Comparison of ENCODE assay signal across 28 cellular contexts in genomic region chr11:15115686-15116085, GRCh38. TPM values are rescaled to one million over a fixed set of nuclear protein-coding genes. Genes with fewer than 3 reads are reported as not detected.
"Had no signal": no experiment of that assay in that cellular context is flagged by ENCODE, and none has a peak within 500 bp of the region (broad histone marks: within the 10 kb centered on the region; RNA-seq: fewer than 3 reads in every experiment).

No MANE protein-coding gene starts in this region.

- H3K4me3 Mint-ChIP-seq: activated T-cell treated with anti-CD3 and anti-CD28 coated beads, Interleukin-2, amount 50 U/mL, for 4 hours had no signal

- H3K27ac ChIP-seq: brain microvascular endothelial cell, cardiac muscle cell, KMS-11, SK-N-MC had no signal

- H3K36me3 ChIP-seq: brain microvascular endothelial cell, cardiac muscle cell, MG63 had no signal

- H3K27me3 ChIP-seq: brain microvascular endothelial cell, MG63 had no signal

- ATAC-seq: Right ventricle myocardium inferior, T-cell had no signal

- H3K9me3 Mint-ChIP-seq: activated B cell treated with CpG ODN at 0.5 μM for 24 hours; activated T-cell treated with anti-CD3 and anti-CD28 coated beads, Interleukin-2, amount 50 U/mL, for 4 hours; T-cell had no signal

- H3K9me3 ChIP-seq: MG63 had no signal

- H3K36me3 Mint-ChIP-seq: activated naive CD8-positive, alpha-beta T cell; T-cell had no signal

- H3K27ac Mint-ChIP-seq: activated B cell treated with CpG ODN at 0.5 μM for 24 hours; activated CD4-positive, alpha-beta T cell treated with anti-CD3 and anti-CD28 coated beads, Interleukin-2, amount 10 ng/mL, durations not matched to agents 24 days and 14 days; activated naive CD8-positive, alpha-beta T cell; T-cell had no signal

- H3K9ac ChIP-seq: KMS-11 had no signal

- H3K4me2 ChIP-seq: KMS-11 had no signal

- H3K4me3 ChIP-seq: SK-N-MC had no signal

- DNase-seq: activated B cell treated with CpG ODN at 0.5 μM for 24 hours; activated CD4-positive, alpha-beta T cell treated with anti-CD3 and anti-CD28 coated beads for 1 hour; activated CD4-positive, alpha-beta T cell treated with anti-CD3 and anti-CD28 coated beads, Interleukin-2, amount 50 U/mL, for 48 hours; activated CD8-positive, alpha-beta memory T cell treated with anti-CD3 and anti-CD28 coated beads for 24 hours; activated effector memory CD4-positive, alpha-beta T cell treated with anti-CD3 and anti-CD28 coated beads, Interleukin-2, amount 50 U/mL, for 16 hours; activated naive CD4-positive, alpha-beta T cell treated with Interleukin-2 at 50 U/mL for 16 hours; activated T-cell treated with anti-CD3 and anti-CD28 coated beads, Interleukin-2, amount 50 U/mL, for 4 hours; brain microvascular endothelial cell; MG63; MV-4-11; NCI-H1105; NCI-H1436; NCI-H2029 treated with DMSO at 0.1 percent for 48 hours; NCI-H345; NCI-H510A; NCI-H526 treated with DMSO at 0.1 percent for 48 hours; NCI-H82; OCI-M1; RPMI8226; T-cell; T-helper 2 cell; T1000 had no signal

RNA-seq across cellular contexts. Expression of gene INSC, which starts 1.0 kb away (rescaled TPM):
- total RNA-seq: activated B cell treated with CpG ODN at 0.5 μM for 24 hours; activated CD4-positive, alpha-beta T cell treated with anti-CD3 and anti-CD28 coated beads, Interleukin-2, amount 10 ng/mL, durations not matched to agents 24 days and 14 days; activated T-cell treated with anti-CD3 and anti-CD28 coated beads, Interleukin-2, amount 50 U/mL, for 4 hours; cardiac muscle cell had no signal
- polyA plus RNA-seq: cardiac muscle cell had no signal

RNA-seq across cellular contexts. Expression of gene CALCB, which starts 42.3 kb away (rescaled TPM):
- total RNA-seq: cardiac muscle cell, Right ventricle myocardium inferior had no signal
